In genomic region chr2:6975988-6976387, GRCh38 we compare ENCODE assay signal across 1 cellular context.
TF ChIP-seq lines count a peak whose summit lies in the region.

No MANE protein-coding gene starts in this region.

TF ChIP-seq in K562, 482 proteins besides CTCF, POLR2A, EP300 and RAD21 (continued from another document):
- TF ChIP-seq HOMEZ (CRISPR knock-in tag; IDR thresholded peaks at IDR 0.05) (no peak), HOXB6 (CRISPR knock-in tag; IDR thresholded peaks at IDR 0.05; ENCODE audit: borderline replicate concordance) (no peak), FOXK2 (conservative IDR thresholded peaks at IDR 0.05 in 1 of 2, IDR thresholded peaks at IDR 0.05 in 1 of 2; ENCODE audit: low read depth in 2 of 2) (no peak), SMAD2 (IDR thresholded peaks at IDR 0.05; ENCODE audit: low read depth, low read length) (no peak), NELFE (IDR thresholded peaks at IDR 0.05; ENCODE audit: insufficient read depth, insufficient read length) (no peak), CEBPB (tag; IDR thresholded peaks at IDR 0.05) (0 out of 2 replicates have a peak, but pooled peaks have one; percentile 12)
